In genomic region chr18:80154293-80154692, GRCh38 we compare ENCODE assay signal across 8 cellular contexts. TPM values are rescaled to one million over a fixed set of nuclear protein-coding genes. Genes with fewer than 3 reads are reported as not detected.
DNase-seq lines count a peak whose midpoint lies in the region; ATAC-seq and TF ChIP-seq lines count a peak whose summit lies in the region.

No MANE protein-coding gene starts in this region.

- H3K36me3 Mint-ChIP-seq in endodermal cell (ENCODE audit: low read depth) = peaks cover 44% of the 10 kb centered on the region

- H3K9me3 Mint-ChIP-seq in endodermal cell = no peaks in the 10 kb centered on the region

- H3K9ac ChIP-seq in endodermal cell (ENCODE audit: extremely low read depth, low read length, poor library complexity, severe bottlenecking) = no peak overlapping the region

- H3K27ac Mint-ChIP-seq in endodermal cell = no peak overlapping the region

- TF ChIP-seq CTCF in AG04450 (IDR thresholded peaks at IDR 0.05; ENCODE audit: low read depth, low read length) (peak; percentile 51), GM12873 (IDR thresholded peaks at IDR 0.05; ENCODE audit: insufficient read depth, low read depth, low read length, missing control alignments) (peak; percentile 75), endodermal cell (conservative IDR thresholded peaks at IDR 0.05) (peak; percentile 73)

- H3K4me3 ChIP-seq in AG04450 (ENCODE audit: low read depth, low read length) = no peak overlapping the region
- no peak overlapping the region for H3K4me3 ChIP-seq in endodermal cell (ENCODE audit: low read length)
- H3K4me3 ChIP-seq in effector memory CD4-positive, alpha-beta T cell (ENCODE audit: insufficient read depth, low read depth, low read length, poor library complexity, severe bottlenecking) = no peak overlapping the region

- H3K36me3 ChIP-seq in endodermal cell (ENCODE audit: control insufficient read depth, insufficient read depth, low read length) = peaks cover 57% of the 10 kb centered on the region
- H3K36me3 ChIP-seq in effector memory CD4-positive, alpha-beta T cell (ENCODE audit: control insufficient read depth, insufficient read depth, low read length) = no peaks in the 10 kb centered on the region

- DNase-seq in AG04450 (ENCODE audit: low read depth, low spot score) (no peak), RKO (ENCODE audit: low spot score) (peak; percentile 69), endodermal cell (peak; percentile 73)
- peak; percentile 35 to 50 for DNase-seq in stimulated activated CD4-positive, alpha-beta T cell treated with anti-CD3 and anti-CD28 coated beads, Interleukin-2, amount 100 ng/mL, for 24 hours
- DNase-seq in effector memory CD4-positive, alpha-beta T cell = no peak

- H3K27me3 ChIP-seq in AG04450 (ENCODE audit: control insufficient read depth, insufficient read depth, low read length) (no peaks in the 10 kb centered on the region), endodermal cell (ENCODE audit: control insufficient read depth, insufficient read depth, low read length, poor library complexity, severe bottlenecking) (no peaks in the 10 kb centered on the region)
- H3K27me3 ChIP-seq in effector memory CD4-positive, alpha-beta T cell (replicated peaks; ENCODE audit: control insufficient read depth, insufficient read depth, low read length, poor library complexity, severe bottlenecking) = no peaks in the 10 kb centered on the region

- CTCF ChIA-PET in AG04450 (lab: Charles Lee) = interaction anchor here (0.9 to 1.4 kb wide), 4 partner anchors 10 to 102 kb away, joined by 3 to 7 read pairs (median 4); no protein-coding TSS in a partner anchor

- H3K4me1 Mint-ChIP-seq in endodermal cell = peaks cover 3% of the 10 kb centered on the region

- POLR2A ChIA-PET in AG04450 (lab: Yijun Ruan, JAX) = interaction anchor here (0.7 kb wide), 1 partner anchor 9 kb away, joined by 3 read pairs; no protein-coding TSS in a partner anchor

- H3K4me1 ChIP-seq in endodermal cell (ENCODE audit: control insufficient read depth, insufficient read depth, low read length) = no peaks in the 10 kb centered on the region
- no peaks in the 10 kb centered on the region for H3K4me1 ChIP-seq in effector memory CD4-positive, alpha-beta T cell (ENCODE audit: control insufficient read depth, insufficient read depth, low read length, poor library complexity, severe bottlenecking)

- ATAC-seq in HG02852 (IDR thresholded peaks at IDR 0.05; ENCODE audit: unreplicated experiment) (peak; percentile 69), GM19397 (IDR thresholded peaks at IDR 0.05; ENCODE audit: unreplicated experiment) (no peak)

- H3K27me3 Mint-ChIP-seq in endodermal cell (ENCODE audit: insufficient read depth) = no peaks in the 10 kb centered on the region

- H3K9me3 ChIP-seq in AG04450 (ENCODE audit: control insufficient read depth, insufficient read depth, low read length) (no peaks in the 10 kb centered on the region), endodermal cell (ENCODE audit: control insufficient read depth, low read length) (no peaks in the 10 kb centered on the region)
- no peaks in the 10 kb centered on the region for H3K9me3 ChIP-seq in effector memory CD4-positive, alpha-beta T cell (ENCODE audit: control insufficient read depth, low read length)

- WGBS in endodermal cell (ENCODE audit: insufficient coverage in 1 of 2, insufficient read length in 1 of 2), 2 experiments = 89 to 94% methylated on average over 3 to 6 of the region's 6 CpGs

- no peak overlapping the region for H3K4me3 Mint-ChIP-seq in endodermal cell

- H3K27ac ChIP-seq in AG04450 (ENCODE audit: low read depth, low read length) = no peak overlapping the region
- H3K27ac ChIP-seq in endodermal cell (ENCODE audit: low read depth, low read length) = no peak overlapping the region
- no peak overlapping the region for H3K27ac ChIP-seq in effector memory CD4-positive, alpha-beta T cell (ENCODE audit: insufficient read depth, low read length, poor library complexity, severe bottlenecking)

RNA-seq across cellular contexts. Expression of gene ADNP2, which starts 45.2 kb away (rescaled TPM):
- polyA plus RNA-seq in AG04450 (2011; rRNA removed) = 6.8 and 7.2 TPM in 2 replicates
- 12.3 and 13.2 TPM in 2 replicates for polyA minus RNA-seq in AG04450 (2011; rRNA and poly(A)+ RNA removed)
- total RNA-seq in endodermal cell = 10 to 100 TPM; 38.4 to 51.0 TPM
- polyA plus RNA-seq in endodermal cell (2013, experiment 1 of 2) = 32.2 TPM
- 34.7 TPM for polyA plus RNA-seq in endodermal cell (2013, experiment 2 of 2)

Comparison
In these comparisons a context has a peak if more than half of its experiments do, and no peak if none do; other contexts are left out.
1. DNase-seq: peak in RKO (single experiment), endodermal cell (single experiment) and stimulated activated CD4-positive, alpha-beta T cell treated with anti-CD3 and anti-CD28 coated beads, Interleukin-2, amount 100 ng/mL, for 24 hours (2 of 2); none in AG04450 (single experiment) and effector memory CD4-positive, alpha-beta T cell (0 of 3).
2. Peak in every context shown above with its lines, with median percentiles within 50 percentile points of each other: CTCF ChIP-seq.